In genomic region chr17:48478224-48479013, GRCh38 we compare ENCODE assay signal across 7 cellular contexts. TPM values are rescaled to one million over a fixed set of nuclear protein-coding genes. Genes with fewer than 3 reads are reported as not detected.
DNase-seq lines count a peak whose midpoint lies in the region; ATAC-seq and TF ChIP-seq lines count a peak whose summit lies in the region.

No MANE protein-coding gene starts in this region.

- H3K4me3 ChIP-seq in GM23248 (no peak overlapping the region), mesenchymal stem cell (ENCODE audit: insufficient read depth in 1 of 2, low read depth in 1 of 2, low read length in 2 of 2) (no peak overlapping the region), spleen (no peak overlapping the region)

- no peak overlapping the region for H2BK12ac ChIP-seq in mesenchymal stem cell (ENCODE audit: low read length in 2 of 2)

- H3K18ac ChIP-seq in mesenchymal stem cell (ENCODE audit: low read depth in 1 of 2, low read length in 2 of 2) = no peak overlapping the region

- in situ Hi-C loops in GM23248 (cut with MboI) = no loop called here

- 82 to 87% methylated on average over 9 of the region's 9 CpGs for WGBS in GM23248 (ENCODE audit: low coverage in 1 of 2, low lambda C conversion rate in 2 of 2, missing lambda C conversion rate in 2 of 2), 2 experiments
- WGBS in mesenchymal stem cell = 85% methylated on average over 9 of the region's 9 CpGs
- 31 to 46% (median 35%) methylated on average over 9 of the region's 9 CpGs for WGBS in spleen, 5 donors

- TF ChIP-seq POLR2A in spleen (IDR thresholded peaks at IDR 0.05) = no peak

- H3K79me1 ChIP-seq in mesenchymal stem cell (replicated peaks; ENCODE audit: low read length, poor library complexity, severe bottlenecking) = no peaks in the 10 kb centered on the region

- no peak overlapping the region for H4K8ac ChIP-seq in mesenchymal stem cell (ENCODE audit: low read length)

- no peak overlapping the region for H2BK120ac ChIP-seq in mesenchymal stem cell (ENCODE audit: low read depth, low read length)

- no peak overlapping the region for H2AFZ ChIP-seq in GM23248
- no peak overlapping the region for H2AFZ ChIP-seq in mesenchymal stem cell (ENCODE audit: low read depth, low read length)

- H2BK5ac ChIP-seq in mesenchymal stem cell (ENCODE audit: low read depth, low read length, poor library complexity, severe bottlenecking) = no peak overlapping the region

- peak; percentile 89 for ATAC-seq in GM18858 (IDR thresholded peaks at IDR 0.05; ENCODE audit: unreplicated experiment)

- no peak overlapping the region for H3K4me2 ChIP-seq in GM23248 (ENCODE audit: unreplicated experiment)
- no peak overlapping the region for H3K4me2 ChIP-seq in mesenchymal stem cell (ENCODE audit: low read length, poor library complexity, severe bottlenecking)

- H3K9me2 ChIP-seq in GM23248 (ENCODE audit: insufficient read depth) = no peaks in the 10 kb centered on the region

- H3K79me2 ChIP-seq in GM23248 (ENCODE audit: insufficient read depth) = no peaks in the 10 kb centered on the region

- H3K23ac ChIP-seq in mesenchymal stem cell (ENCODE audit: low read length in 2 of 2) = no peak overlapping the region

- H3K9ac ChIP-seq in GM23248 = no peak overlapping the region
- no peak overlapping the region for H3K9ac ChIP-seq in mesenchymal stem cell (ENCODE audit: low read length)

- H3K36me3 ChIP-seq in GM23248 (ENCODE audit: low read depth) (no peaks in the 10 kb centered on the region), mesenchymal stem cell (ENCODE audit: control insufficient read depth in 1 of 2, insufficient read depth in 2 of 2, low read depth in 1 of 2, low read length in 2 of 2) (no peaks in the 10 kb centered on the region), spleen (no peaks in the 10 kb centered on the region)

- H2AK5ac ChIP-seq in mesenchymal stem cell (ENCODE audit: low read length, severe bottlenecking) = peak overlapping the region; percentile 95

- H3K4me1 ChIP-seq in GM23248 (ENCODE audit: insufficient read depth) (peaks cover 16% of the 10 kb centered on the region), mesenchymal stem cell (ENCODE audit: control insufficient read depth, insufficient read depth, low read depth, low read length) (peaks cover 7% of the 10 kb centered on the region), spleen (peaks cover 0 to 15% (median 1%) of the 10 kb centered on the region in 6 donors)

- H4K20me1 ChIP-seq in GM23248 (ENCODE audit: insufficient read depth) = no peaks in the 10 kb centered on the region

- peaks cover 20% of the 10 kb centered on the region for H3F3A ChIP-seq in GM23248 (ENCODE audit: insufficient read depth)

- H3K4ac ChIP-seq in mesenchymal stem cell (ENCODE audit: low read depth in 1 of 2, low read length in 2 of 2) = no peak overlapping the region

- no peak overlapping the region for H4K91ac ChIP-seq in mesenchymal stem cell (ENCODE audit: low read length)

- H3K27ac ChIP-seq in GM23248 = no peak overlapping the region
- no peak overlapping the region for H3K27ac ChIP-seq in mesenchymal stem cell (ENCODE audit: low read length, poor library complexity, severe bottlenecking)
- H3K27ac ChIP-seq in spleen = peak overlapping the region in 1 of 8 donors; percentile 24

- no peak overlapping the region for H3K14ac ChIP-seq in mesenchymal stem cell (ENCODE audit: low read length in 2 of 2)

- peak in 1 of 11 experiments; percentile 5 for TF ChIP-seq CTCF in spleen (IDR thresholded peaks at IDR 0.05 in 8 of 11, conservative IDR thresholded peaks at IDR 0.05 in 3 of 11)

- intact Hi-C loops in spleen (cut with DNase I; ENCODE audit: low total_unique reads) = no loop called here

- no peak overlapping the region for H2BK15ac ChIP-seq in mesenchymal stem cell (ENCODE audit: low read depth, poor library complexity, severe bottlenecking)

- no peaks in the 10 kb centered on the region for H3K9me3 ChIP-seq in GM23248 (ENCODE audit: low read depth)
- no peaks in the 10 kb centered on the region for H3K9me3 ChIP-seq in mesenchymal stem cell (ENCODE audit: control insufficient read depth, low read length)
- no peaks in the 10 kb centered on the region for H3K9me3 ChIP-seq in spleen

- no peaks in the 10 kb centered on the region for H3K27me3 ChIP-seq in GM23248 (replicated peaks; ENCODE audit: insufficient read depth)
- H3K27me3 ChIP-seq in mesenchymal stem cell (ENCODE audit: control insufficient read depth in 1 of 2, insufficient read depth in 1 of 2, low read length in 2 of 2) = no peaks in the 10 kb centered on the region
- H3K27me3 ChIP-seq in spleen (replicated peaks in 1 of 7) = peaks cover 0 to 7% (median 0%) of the 10 kb centered on the region in 7 donors

- DNase-seq in GM23248 = peak; percentile 10
- DNase-seq in NCI-H69 (lab: John Stamatoyannopoulos, UW) = peak; percentile 21
- no peak for DNase-seq in mesenchymal stem cell
- DNase-seq in spleen = no peak
- DNase-seq in NCI-H1048 (lab: John Stamatoyannopoulos, UW) = no peak
- no peak for DNase-seq in NCI-H2081 treated with DMSO at 0.1 percent for 48 hours (lab: John Stamatoyannopoulos, UW)

RNA-seq across cellular contexts. Expression of gene SKAP1, which starts 48.4 kb away (rescaled TPM):
- total RNA-seq in GM23248 (2014; rRNA removed; shearing (Covaris generic)) = not detected in 2 replicates
- polyA plus RNA-seq in GM23248 (2016; fragmentation: Nextera tagmentation; extraction: Ambion mirVana) (not detected in 2 replicates), spleen (10 to 100 TPM; 11.5 to 28.9 (median 20.5) TPM)
- polyA plus RNA-seq in mesenchymal stem cell (2013, experiment 1 of 2) = 0.11 TPM
- polyA plus RNA-seq in mesenchymal stem cell (2013, experiment 2 of 2) = 0.16 TPM
- 10 to 100 TPM; 11.7 to 26.5 (median 20.5) TPM for total RNA-seq in spleen

RNA-seq across cellular contexts. Expression of gene HOXB1, which starts 52.4 kb away (rescaled TPM):
- total RNA-seq in GM23248 (2014; rRNA removed; shearing (Covaris generic)) = not detected in 2 replicates
- polyA plus RNA-seq in GM23248 (2016; fragmentation: Nextera tagmentation; extraction: Ambion mirVana) = not detected in 2 replicates
- not detected for polyA plus RNA-seq in mesenchymal stem cell (2013, experiment 1 of 2)
- polyA plus RNA-seq in mesenchymal stem cell (2013, experiment 2 of 2) = not detected
- total RNA-seq in spleen = not detected
- under 1 TPM in 1 of 3 donors, not detected in 2; 0.06 TPM for polyA plus RNA-seq in spleen

Comparison
In these comparisons a context has a peak if more than half of its experiments do, and no peak if none do; other contexts are left out.
1. DNase-seq: peak in GM23248 (single experiment) and NCI-H69 (single experiment); none in mesenchymal stem cell (single experiment), spleen (single experiment), NCI-H1048 (single experiment) and NCI-H2081 treated with DMSO at 0.1 percent for 48 hours (single experiment).
2. RNA of gene SKAP1, which starts 48.4 kb away (total RNA-seq): 11.7 to 26.5 TPM in spleen; not detected in GM23248; every median in the first group is over 10 times any median in the second.